Comparison of ENCODE assay signal across 8 cellular contexts in genomic region chr22:25202290-25202921, GRCh38. TPM values are rescaled to one million over a fixed set of nuclear protein-coding genes. Genes with fewer than 3 reads are reported as not detected.
DNase-seq lines count a peak whose midpoint lies in the region; ATAC-seq and TF ChIP-seq lines count a peak whose summit lies in the region.

No MANE protein-coding gene starts in this region.

- DNase-seq in DMS114 treated with DMSO at 0.1 percent for 48 hours (lab: John Stamatoyannopoulos, UW; ENCODE audit: unreplicated experiment), result peak; percentile 46
- no peak for DNase-seq in LNCaP clone FGC (ENCODE audit: low read depth)
- DNase-seq in SK-N-SH, result peak; percentile 89
- DNase-seq in activated naive CD8-positive, alpha-beta T cell treated with anti-CD3 and anti-CD28 coated beads for 36 hours, result peak; percentile 45
- DNase-seq in heart right ventricle, result peak; percentile 31 to 40
- DNase-seq in renal cortical epithelial cell (ENCODE audit: low read depth), result peak; percentile 44
- DNase-seq in DMS79 treated with DMSO at 0.1 percent for 48 hours (lab: John Stamatoyannopoulos, UW), result no peak

- no peaks in the 10 kb centered on the region for H3K27me3 Mint-ChIP-seq in activated naive CD8-positive, alpha-beta T cell treated with anti-CD3 and anti-CD28 coated beads for 36 hours

- H3K4me1 Mint-ChIP-seq in activated naive CD8-positive, alpha-beta T cell treated with anti-CD3 and anti-CD28 coated beads for 36 hours, result peaks cover 2% of the 10 kb centered on the region

- peaks cover 7% of the 10 kb centered on the region; the same call in 1 of the 2 replicates for H4K20me1 ChIP-seq in SK-N-SH (ENCODE audit: insufficient read depth)

- H3K27me3 ChIP-seq in SK-N-SH (ENCODE audit: insufficient read depth) (no peaks in the 10 kb centered on the region), heart right ventricle (no peaks in the 10 kb centered on the region)

- no peaks in the 10 kb centered on the region for H3F3A ChIP-seq in SK-N-SH (replicated peaks; ENCODE audit: insufficient read depth)

- whole genome bisulfite sequencing in SK-N-SH (ENCODE audit: low lambda C conversion rate), result 15% methylated on average over 6 of the region's 15 CpGs
- WGBS in heart right ventricle, 2 donors, result 56 to 57% methylated on average over 15 of the region's 15 CpGs

- no peak overlapping the region for H3K4me3 Mint-ChIP-seq in activated naive CD8-positive, alpha-beta T cell treated with anti-CD3 and anti-CD28 coated beads for 36 hours

- ATAC-seq in heart right ventricle, result peak in 7 of 8 donors; percentile 46 to 75 (median 63)
- no peak for ATAC-seq in HG03378 (IDR thresholded peaks at IDR 0.05; ENCODE audit: unreplicated experiment)

- CTCF ChIA-PET in SK-N-SH (lab: Yijun Ruan, JAX), result interaction anchor here (0.5 to 3.3 kb wide), 72 partner anchors 9 to 1280 kb away, joined by 3 to 42 read pairs (median 4); partner anchors contain the start of gene SEZ6L

- no peaks in the 10 kb centered on the region for H3K79me2 ChIP-seq in SK-N-SH (ENCODE audit: insufficient read depth)

- H3K27ac ChIP-seq in SK-N-SH (ENCODE audit: low read depth in 2 of 2, low read length in 1 of 2), result no peak overlapping the region
- no peak overlapping the region for H3K27ac ChIP-seq in heart right ventricle

- peaks cover 0 to 9% of the 10 kb centered on the region in 2 experiments for H3K36me3 ChIP-seq in SK-N-SH (replicated peaks in 1 of 2; ENCODE audit: control insufficient read depth in 1 of 2, insufficient read depth in 2 of 2, low read length in 1 of 2)
- H3K36me3 ChIP-seq in heart right ventricle, result peaks cover 0 to 37% (median 0%) of the 10 kb centered on the region in 9 donors

- intact Hi-C loops in heart right ventricle (cut with DNase I), result loop anchor here in 1 of 10 donors (10.0 kb wide), 1 partner anchor 132 kb away; no protein-coding TSS in a partner anchor

- H2AFZ ChIP-seq in SK-N-SH (ENCODE audit: low read depth), result no peak overlapping the region

- no peaks in the 10 kb centered on the region for H3K9me3 Mint-ChIP-seq in activated naive CD8-positive, alpha-beta T cell treated with anti-CD3 and anti-CD28 coated beads for 36 hours

- peak; percentile 89 for TF ChIP-seq CTCF in LNCaP clone FGC (IDR thresholded peaks at IDR 0.05; ENCODE audit: control insufficient read depth, extremely low read depth, insufficient read depth)
- TF ChIP-seq CTCF in SK-N-SH (IDR thresholded peaks at IDR 0.05), result peak; percentile 92
- peak; percentile 76 to 92 (median 86) for TF ChIP-seq CTCF in heart right ventricle (IDR thresholded peaks at IDR 0.05)

- no peak overlapping the region for H3K4me2 ChIP-seq in SK-N-SH

- H3K4me1 ChIP-seq in SK-N-SH (ENCODE audit: control insufficient read depth in 1 of 2, insufficient read depth in 2 of 2, low read depth in 1 of 2, low read length in 1 of 2), result no peaks in the 10 kb centered on the region
- H3K4me1 ChIP-seq in heart right ventricle, result peaks cover 0 to 5% (median 0%) of the 10 kb centered on the region in 9 donors

- H3K9ac ChIP-seq in SK-N-SH, result no peak overlapping the region

- H3K36me3 Mint-ChIP-seq in activated naive CD8-positive, alpha-beta T cell treated with anti-CD3 and anti-CD28 coated beads for 36 hours, result no peaks in the 10 kb centered on the region

- peak; percentile 91 for TF ChIP-seq RAD21 in SK-N-SH (IDR thresholded peaks at IDR 0.05; ENCODE audit: low read length)

- TF ChIP-seq EP300 in SK-N-SH (IDR thresholded peaks at IDR 0.05; ENCODE audit: borderline replicate concordance in 1 of 2, low read depth in 1 of 2, low read length in 1 of 2), result no peak

- no peak overlapping the region for H3K4me3 ChIP-seq in LNCaP clone FGC (ENCODE audit: low read depth, low read length)
- peak overlapping the region in 1 of 2 experiments; percentile 57; a peak in 1 of 4 replicates for H3K4me3 ChIP-seq in SK-N-SH (ENCODE audit: low read depth in 2 of 2, low read length in 1 of 2)
- H3K4me3 ChIP-seq in heart right ventricle, result no peak overlapping the region

- H3K9me2 ChIP-seq in SK-N-SH, result no peaks in the 10 kb centered on the region

- H3K27ac Mint-ChIP-seq in activated naive CD8-positive, alpha-beta T cell treated with anti-CD3 and anti-CD28 coated beads for 36 hours, result no peak overlapping the region

- POLR2A ChIA-PET in SK-N-SH (lab: Yijun Ruan, JAX), result interaction anchor here (0.6 to 1.1 kb wide), 2 partner anchors 134 to 246 kb away, joined by 3 to 8 read pairs; no protein-coding TSS in a partner anchor

- no peaks in the 10 kb centered on the region for H3K9me3 ChIP-seq in SK-N-SH
- H3K9me3 ChIP-seq in heart right ventricle, result no peaks in the 10 kb centered on the region

TF ChIP-seq in SK-N-SH, 30 proteins besides CTCF, POLR2A, EP300 and RAD21:
- TF ChIP-seq EZH2phosphoT487 (IDR thresholded peaks at IDR 0.05; ENCODE audit: borderline replicate concordance, low read depth) (no peak), RCOR1 (IDR thresholded peaks at IDR 0.05; ENCODE audit: low read length) (no peak), SMC3 (IDR thresholded peaks at IDR 0.05; ENCODE audit: low read depth, low read length) (peak; percentile 75)

RNA-seq across cellular contexts. Expression of gene CRYBB3, which starts 2.7 kb away (rescaled TPM):
- polyA plus RNA-seq in SK-N-SH (2012; rRNA removed), result 0.10 and 0.35 TPM in 2 replicates
- polyA plus RNA-seq in SK-N-SH (2012; cell fraction: cytosol; rRNA removed), result 0.12 and 0.13 TPM in 2 replicates
- 1.9 and 2.6 TPM in 2 replicates for polyA plus RNA-seq in SK-N-SH (2012; cell fraction: nucleus; rRNA removed)
- total RNA-seq in activated naive CD8-positive, alpha-beta T cell treated with anti-CD3 and anti-CD28 coated beads for 36 hours, result under 1 TPM; 0.26 to 0.35 TPM
- total RNA-seq in heart right ventricle, result under 1 TPM in 2 of 10 donors, not detected in 8; 0.38 to 0.44 TPM
- polyA plus RNA-seq in heart right ventricle, result under 1 TPM; 0.06 to 0.37 TPM
- total RNA-seq in renal cortical epithelial cell, result not detected in 2 replicates

RNA-seq across cellular contexts. Expression of gene CRYBB2, which starts 17.0 kb away (rescaled TPM):
- 0.69 and 0.70 TPM in 2 replicates for polyA plus RNA-seq in SK-N-SH (2012; rRNA removed)
- 0.38 and 0.51 TPM in 2 replicates for polyA plus RNA-seq in SK-N-SH (2012; cell fraction: cytosol; rRNA removed)
- polyA plus RNA-seq in SK-N-SH (2012; cell fraction: nucleus; rRNA removed), result 0.89 and 1.5 TPM in 2 replicates
- not detected for total RNA-seq in activated naive CD8-positive, alpha-beta T cell treated with anti-CD3 and anti-CD28 coated beads for 36 hours
- total RNA-seq in heart right ventricle, result not detected
- polyA plus RNA-seq in heart right ventricle, result under 1 TPM in 1 of 2 donors, not detected in 1; 0.13 TPM
- total RNA-seq in renal cortical epithelial cell, result 1.2 TPM in 1 of 2 replicates, not detected in the other

Comparison
In these comparisons a context has a peak if more than half of its experiments do, and no peak if none do; other contexts are left out.
1. DNase-seq: peak in DMS114 treated with DMSO at 0.1 percent for 48 hours (single experiment), SK-N-SH (single experiment), activated naive CD8-positive, alpha-beta T cell treated with anti-CD3 and anti-CD28 coated beads for 36 hours (single experiment), heart right ventricle (2 of 2) and renal cortical epithelial cell (single experiment); none in LNCaP clone FGC (single experiment) and DMS79 treated with DMSO at 0.1 percent for 48 hours (single experiment).
2. Peak in every context shown above with its lines, with median percentiles within 50 percentile points of each other: CTCF ChIP-seq.